Comparison of ENCODE assay signal across 9 cellular contexts in genomic region chr13:103188688-103189326, GRCh38.
DNase-seq lines count a peak whose midpoint lies in the region; ATAC-seq, FAIRE-seq and TF ChIP-seq lines count a peak whose summit lies in the region.
"Had no signal": no experiment of that assay in that cellular context is flagged by ENCODE, and none has a peak within 500 bp of the region (broad histone marks: within the 10 kb centered on the region; RNA-seq: fewer than 3 reads in every experiment).

No MANE protein-coding gene starts in this region.

- 27 to 34% (median 30%) methylated on average over 3 of the region's 3 CpGs for WGBS in small intestine, 3 donors

- peak; percentile 63 for TF ChIP-seq RAD21 in HCT116 (IDR thresholded peaks at IDR 0.05; ENCODE audit: low read depth)

- H3K4me3 Mint-ChIP-seq in CD4-positive, alpha-beta memory T cell = no peak overlapping the region
- H3K4me3 Mint-ChIP-seq: stimulated activated naive CD8-positive, alpha-beta T cell treated with anti-CD3 and anti-CD28 coated beads, Interleukin-15, Interleukin-2, amounts not matched to agents 100 ng/mL and 50 ng/mL, for 24 hours had no signal

- peak overlapping the region; percentile 18; the same call in 1 of the 2 replicates for H3K4me2 ChIP-seq in HCT116 (ENCODE audit: low read length)
- H3K4me2 ChIP-seq in fibroblast of lung (ENCODE audit: extremely low read depth, insufficient read depth, low read length) = no peak overlapping the region

- no peaks in the 10 kb centered on the region for H3K9me2 ChIP-seq in HCT116 (ENCODE audit: insufficient read depth)

- DNase-seq in ELR (ENCODE audit: low read depth) (peak; percentile 16), HCT116 (ENCODE audit: low read depth, low spot score) (no peak), NCI-H82 treated with DMSO at 0.1 percent for 48 hours (lab: John Stamatoyannopoulos, UW; ENCODE audit: unreplicated experiment) (peak; percentile 9), fibroblast of lung (ENCODE audit: low read depth in 2 of 2) (peak; percentile 23 to 67), small intestine (peak; percentile 28), DMS53 treated with DMSO at 0.1 percent for 48 hours (lab: John Stamatoyannopoulos, UW; ENCODE audit: unreplicated experiment) (no peak)
- no peak for DNase-seq in CD4-positive, alpha-beta memory T cell

- H3K27ac ChIP-seq in HCT116 (ENCODE audit: low read depth, low read length) (no peak overlapping the region), fibroblast of lung (ENCODE audit: insufficient read depth, low read length) (no peak overlapping the region), small intestine (ENCODE audit: low read depth in 1 of 2, low read length in 1 of 2) (no peak overlapping the region)
- no peak overlapping the region for H3K27ac ChIP-seq in CD4-positive, alpha-beta memory T cell (ENCODE audit: low read depth, low read length)

- no TSS peak for BruUV-seq in HCT116 (replicated peaks; lab: Mats Ljungman, UMichigan)

- H3K36me3 ChIP-seq in HCT116 (ENCODE audit: control insufficient read depth in 1 of 2, insufficient read depth in 2 of 2, low read length in 2 of 2) (no peaks in the 10 kb centered on the region), fibroblast of lung (ENCODE audit: control insufficient read depth, insufficient read depth, low read length) (no peaks in the 10 kb centered on the region), small intestine (ENCODE audit: control insufficient read depth in 2 of 2, insufficient read depth in 2 of 2, low read length in 2 of 2) (no peaks in the 10 kb centered on the region)
- no peaks in the 10 kb centered on the region for H3K36me3 ChIP-seq in CD4-positive, alpha-beta memory T cell (ENCODE audit: insufficient read depth, low read length)

- H3K4me1 ChIP-seq in HCT116 (ENCODE audit: control insufficient read depth in 1 of 2, insufficient read depth in 2 of 2, low read length in 2 of 2) (no peaks in the 10 kb centered on the region), fibroblast of lung (ENCODE audit: control insufficient read depth, extremely low read depth, insufficient read depth, low read length) (no peaks in the 10 kb centered on the region), small intestine (ENCODE audit: control insufficient read depth in 2 of 2, insufficient read depth in 1 of 2, low read depth in 1 of 2, low read length in 1 of 2) (no peaks in the 10 kb centered on the region)
- no peaks in the 10 kb centered on the region for H3K4me1 ChIP-seq in CD4-positive, alpha-beta memory T cell (ENCODE audit: insufficient read depth, low read length)

- RAD21 ChIA-PET in HCT116 (lab: Charles Lee; ENCODE audit: low non-redundant PET in 1 of 2, low total read pairs in 2 of 2, uncharacterized antibody in 2 of 2, unreplicated experiment in 2 of 2) = interaction anchor here (0.6 to 0.7 kb wide), 4 partner anchors 253 to 1382 kb away, joined by 3 to 8 read pairs (median 4); no protein-coding TSS in a partner anchor

- H3K36me3 Mint-ChIP-seq in CD4-positive, alpha-beta memory T cell = no peaks in the 10 kb centered on the region

- CTCF ChIA-PET in HCT116 (lab: Charles Lee) = no interaction called here
- CTCF ChIA-PET in CD4-positive, alpha-beta memory T cell (lab: Charles Lee; ENCODE audit: partially characterized antibody) = no interaction called here

- FAIRE-seq in small intestine (lab: Jason Lieb, UNC) = no peak

- no peak for TF ChIP-seq POLR2A in HCT116 (IDR thresholded peaks at IDR 0.05; ENCODE audit: borderline replicate concordance, extremely low read depth, insufficient read depth, insufficient read length)

- ATAC-seq in HCT116 = 0 out of 2 replicates have a peak, but pooled peaks have one; percentile 42
- ATAC-seq in HG03108 (IDR thresholded peaks at IDR 0.05; ENCODE audit: unreplicated experiment) = no peak

- H3K79me2 ChIP-seq in HCT116 (ENCODE audit: insufficient read depth, low read length) = no peaks in the 10 kb centered on the region
- H3K79me2 ChIP-seq in fibroblast of lung (ENCODE audit: control insufficient read depth, insufficient read depth, low read length) = no peaks in the 10 kb centered on the region

- TF ChIP-seq CTCF in HCT116 (IDR thresholded peaks at IDR 0.05 in 2 of 3, conservative IDR thresholded peaks at IDR 0.05 in 1 of 3; ENCODE audit: borderline replicate concordance in 1 of 3, insufficient read depth in 1 of 3, low read depth in 2 of 3, low read length in 2 of 3) (peak; percentile 22 to 52 (median 24); a peak in 3 of 6 replicates), fibroblast of lung (conservative IDR thresholded peaks at IDR 0.05 in 1 of 2, IDR thresholded peaks at IDR 0.05 in 1 of 2; ENCODE audit: low read depth in 1 of 2, low read length in 2 of 2) (peak in 1 of 2 donors; percentile 61)

- H4K20me1 ChIP-seq in HCT116 (ENCODE audit: insufficient read depth) = no peaks in the 10 kb centered on the region
- H4K20me1 ChIP-seq in fibroblast of lung (ENCODE audit: control insufficient read depth, extremely low read depth, insufficient read depth, low read length) = no peaks in the 10 kb centered on the region

- no peaks in the 10 kb centered on the region for H3K27me3 Mint-ChIP-seq in CD4-positive, alpha-beta memory T cell
- H3K27me3 Mint-ChIP-seq: stimulated activated naive CD8-positive, alpha-beta T cell treated with anti-CD3 and anti-CD28 coated beads, Interleukin-15, Interleukin-2, amounts not matched to agents 100 ng/mL and 50 ng/mL, for 24 hours had no signal

- peaks cover 0 to 2% (median 0%) of the 10 kb centered on the region in 4 donors for H3K4me1 Mint-ChIP-seq in CD4-positive, alpha-beta memory T cell

- H3K27me3 ChIP-seq in HCT116 (ENCODE audit: insufficient read depth, low read length) (no peaks in the 10 kb centered on the region), fibroblast of lung (ENCODE audit: control insufficient read depth, insufficient read depth, low read length) (no peaks in the 10 kb centered on the region), small intestine (ENCODE audit: control insufficient read depth in 2 of 2, insufficient read depth in 2 of 2, low read length in 2 of 2) (no peaks in the 10 kb centered on the region)
- no peaks in the 10 kb centered on the region for H3K27me3 ChIP-seq in CD4-positive, alpha-beta memory T cell (ENCODE audit: insufficient read depth, low read length)

- no peak overlapping the region for H3K9ac ChIP-seq in HCT116 (ENCODE audit: low read length)
- H3K9ac ChIP-seq in fibroblast of lung (ENCODE audit: insufficient read depth, low read length) = no peak overlapping the region

- H3K9me3 ChIP-seq in HCT116 (ENCODE audit: control insufficient read depth in 1 of 2, insufficient read depth in 1 of 2, low read depth in 1 of 2, low read length in 2 of 2) = no peaks in the 10 kb centered on the region
- no peaks in the 10 kb centered on the region for H3K9me3 ChIP-seq in fibroblast of lung (ENCODE audit: control insufficient read depth, insufficient read depth, low read depth, low read length)
- no peaks in the 10 kb centered on the region for H3K9me3 ChIP-seq in small intestine (ENCODE audit: control insufficient read depth, low read depth)
- no peaks in the 10 kb centered on the region for H3K9me3 ChIP-seq in CD4-positive, alpha-beta memory T cell (ENCODE audit: control insufficient read depth in 1 of 2, low read length in 2 of 2)

- no peak overlapping the region for H3K4me3 ChIP-seq in HCT116 (replicated peaks in 1 of 2; ENCODE audit: low read depth in 1 of 2, low read length in 2 of 2)
- H3K4me3 ChIP-seq in fibroblast of lung (replicated peaks in 1 of 4; ENCODE audit: control extremely low read depth in 1 of 4, insufficient read depth in 1 of 4, low read depth in 3 of 4, low read length in 4 of 4) = peak overlapping the region in 1 of 4 experiments; percentile 38
- no peak overlapping the region for H3K4me3 ChIP-seq in small intestine (ENCODE audit: low read depth in 1 of 2, low read length in 2 of 2)
- no peak overlapping the region for H3K4me3 ChIP-seq in CD4-positive, alpha-beta memory T cell (ENCODE audit: low read length in 2 of 2)

- H2AFZ ChIP-seq in HCT116 (ENCODE audit: low read depth, low read length, poor library complexity, severe bottlenecking) = no peak overlapping the region
- H2AFZ ChIP-seq in fibroblast of lung (ENCODE audit: low read length) = no peak overlapping the region

- POLR2A ChIA-PET in HCT116 (lab: Charles Lee) = no interaction called here
- POLR2A ChIA-PET in CD4-positive, alpha-beta memory T cell (lab: Charles Lee; ENCODE audit: partially characterized antibody) = no interaction called here

- intact Hi-C loops in HCT116 (cut with micrococcal nuclease) = no loop called here
- intact Hi-C loops in CD4-positive, alpha-beta memory T cell (cut with micrococcal nuclease) = no loop called here

- H3K9me3 Mint-ChIP-seq in CD4-positive, alpha-beta memory T cell = no peaks in the 10 kb centered on the region
- H3K9me3 Mint-ChIP-seq: stimulated activated naive CD8-positive, alpha-beta T cell treated with anti-CD3 and anti-CD28 coated beads, Interleukin-15, Interleukin-2, amounts not matched to agents 100 ng/mL and 50 ng/mL, for 24 hours had no signal

- H3K27ac Mint-ChIP-seq in CD4-positive, alpha-beta memory T cell = no peak overlapping the region
- H3K27ac Mint-ChIP-seq: stimulated activated naive CD8-positive, alpha-beta T cell treated with anti-CD3 and anti-CD28 coated beads, Interleukin-15, Interleukin-2, amounts not matched to agents 100 ng/mL and 50 ng/mL, for 24 hours had no signal

TF ChIP-seq in HCT116, 20 proteins besides CTCF, POLR2A, EP300 and RAD21 (continues in another document):
- TF ChIP-seq SIN3A (IDR thresholded peaks at IDR 0.05; ENCODE audit: low read depth) = no peak
- TF ChIP-seq EZH2 (IDR thresholded peaks at IDR 0.05) = no peak
- no peak for TF ChIP-seq ZNF274 (IDR thresholded peaks at IDR 0.05; ENCODE audit: low read depth, low read length)
- TF ChIP-seq MAX (IDR thresholded peaks at IDR 0.05) = no peak
- no peak for TF ChIP-seq SRF (IDR thresholded peaks at IDR 0.05; ENCODE audit: low read depth)
- TF ChIP-seq TCF7L2 (IDR thresholded peaks at IDR 0.05; ENCODE audit: borderline replicate concordance, extremely low read depth, insufficient read depth, insufficient read length) = no peak

Comparison
In these comparisons a context has a peak if more than half of its experiments do, and no peak if none do; other contexts are left out.
1. DNase-seq: peak in ELR (single experiment), NCI-H82 treated with DMSO at 0.1 percent for 48 hours (single experiment), fibroblast of lung (2 of 2) and small intestine (single experiment); none in HCT116 (single experiment), DMS53 treated with DMSO at 0.1 percent for 48 hours (single experiment) and CD4-positive, alpha-beta memory T cell (0 of 5).